17 cellular contexts compared by ENCODE assay signal in the genomic region with DNA sequence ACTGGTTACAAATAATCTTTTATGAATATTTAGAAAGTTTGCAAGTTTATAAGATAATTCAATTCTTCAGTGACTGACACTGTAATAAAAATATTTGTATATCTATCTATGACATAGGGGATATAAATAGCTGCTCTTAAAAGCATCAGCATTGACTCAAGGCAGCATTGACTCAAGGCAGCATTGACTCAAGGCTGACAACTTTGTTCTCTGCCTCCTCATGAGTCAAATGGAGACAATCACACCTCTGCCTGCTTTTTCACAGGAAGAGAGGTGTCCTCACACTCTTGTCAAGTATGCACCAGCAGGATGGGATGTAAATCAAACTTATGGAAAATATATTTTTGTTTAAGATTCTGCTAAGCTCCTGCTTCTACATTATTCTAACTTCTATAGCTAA.
DNase-seq lines count a peak whose midpoint lies in the region; ATAC-seq and TF ChIP-seq lines count a peak whose summit lies in the region.
"Had no signal": no experiment of that assay in that cellular context is flagged by ENCODE, and none has a peak within 500 bp of the region (broad histone marks: within the 10 kb centered on the region; RNA-seq: fewer than 3 reads in every experiment).

No MANE protein-coding gene starts in this region.

- H3K9ac ChIP-seq in neural cell (ENCODE audit: low read length), result no peak overlapping the region
- H3K9ac ChIP-seq: BLaER1 treated with 17β-estradiol and CSF1 and Interleukin-3, amounts not matched to agents 10 nM and 100 nM had no signal

- CTCF ChIA-PET in GM10248 (lab: Yijun Ruan, JAX), result interaction anchor here (1.2 kb wide), 1 partner anchor 12 kb away, joined by 3 read pairs; no protein-coding TSS in a partner anchor

- TF ChIP-seq RAD21 in neural cell (conservative IDR thresholded peaks at IDR 0.05), result no peak

- no peak overlapping the region for H2AFZ ChIP-seq in neural cell (ENCODE audit: low read depth, low read length)

- H3F3A ChIP-seq in neural cell (ENCODE audit: insufficient read depth, low read length, poor library complexity, severe bottlenecking), result no peaks in the 10 kb centered on the region

- no peak overlapping the region for H3K4me2 ChIP-seq in neural cell (ENCODE audit: low read length)
- H3K4me2 ChIP-seq: BLaER1 treated with 17β-estradiol and CSF1 and Interleukin-3, amounts not matched to agents 10 nM and 100 nM had no signal

- H3K27me3 ChIP-seq in neural cell (ENCODE audit: insufficient read depth, low read depth, low read length), result no peaks in the 10 kb centered on the region
- H3K27me3 ChIP-seq: BLaER1 treated with 17β-estradiol and CSF1 and Interleukin-3, amounts not matched to agents 10 nM and 100 nM had no signal

- H3K79me2 ChIP-seq in neural cell (replicated peaks; ENCODE audit: insufficient read depth, low read length), result no peaks in the 10 kb centered on the region

- peak; percentile 54 for ATAC-seq in HG02610 (IDR thresholded peaks at IDR 0.05; ENCODE audit: unreplicated experiment)

- H3K36me3 ChIP-seq in neural cell (ENCODE audit: insufficient read depth, low read length), result no peaks in the 10 kb centered on the region
- H3K36me3 ChIP-seq: BLaER1 treated with 17β-estradiol and CSF1 and Interleukin-3, amounts not matched to agents 10 nM and 100 nM had no signal

- DNase-seq in RKO (ENCODE audit: low spot score) (peak; percentile 78), head of caudate nucleus (peak in 24 of 42 donors; percentile 3 to 79 (median 46)), GM10248 (ENCODE audit: extremely low spot score) (no peak), NCI-H345 treated with DMSO at 0.1 percent for 48 hours (lab: John Stamatoyannopoulos, UW; ENCODE audit: unreplicated experiment) (no peak)
- no peak for DNase-seq in activated CD4-positive, alpha-beta T cell treated with anti-CD3 and anti-CD28 coated beads for 1 hour
- DNase-seq in stimulated activated CD4-positive, alpha-beta T cell treated with anti-CD3 and anti-CD28 coated beads, Interleukin-2, amount 100 ng/mL, for 48 hours, result no peak
- DNase-seq: 8988T; CD4-positive, CD25-positive, alpha-beta regulatory T cell; DMS 273 treated with DMSO at 0.1 percent for 48 hours; DMS79 treated with DMSO at 0.1 percent for 48 hours; EL; GOT3; H9 had no signal

- H3K4me3 ChIP-seq in neural cell (ENCODE audit: low read length), result no peak overlapping the region
- H3K4me3 ChIP-seq: BLaER1 treated with 17β-estradiol and CSF1 and Interleukin-3, amounts not matched to agents 10 nM and 100 nM had no signal

- H3K9me3 ChIP-seq in neural cell (ENCODE audit: low read length), result no peaks in the 10 kb centered on the region
- H3K9me3 ChIP-seq: BLaER1 treated with 17β-estradiol and CSF1 and Interleukin-3, amounts not matched to agents 10 nM and 100 nM had no signal

- intact Hi-C loops in head of caudate nucleus (cut with DNase I), result no loop called here

- no peaks in the 10 kb centered on the region for H4K20me1 ChIP-seq in neural cell (ENCODE audit: insufficient read depth)
- H4K20me1 ChIP-seq: BLaER1 treated with 17β-estradiol and CSF1 and Interleukin-3, amounts not matched to agents 10 nM and 100 nM had no signal

- POLR2A ChIA-PET in GM10248 (lab: Yijun Ruan, JAX), result no interaction called here

- TF ChIP-seq EP300 in neural cell (conservative IDR thresholded peaks at IDR 0.05; ENCODE audit: poor library complexity, severe bottlenecking), result peak; percentile 43

- H3K27ac ChIP-seq in neural cell (ENCODE audit: low read length), result no peak overlapping the region
- H3K27ac ChIP-seq: BLaER1 treated with 17β-estradiol and CSF1 and Interleukin-3, amounts not matched to agents 10 nM and 100 nM; HL-60 had no signal

- no peaks in the 10 kb centered on the region for H3K9me2 ChIP-seq in neural cell (ENCODE audit: insufficient read depth, low read length)

- no peak for TF ChIP-seq CTCF in neural cell (IDR thresholded peaks at IDR 0.05; ENCODE audit: poor library complexity, severe bottlenecking)
- TF ChIP-seq CTCF in GM10248 (IDR thresholded peaks at IDR 0.05; ENCODE audit: control extremely low read depth, extremely low read depth, low read depth, missing control alignments), result no peak

TF ChIP-seq in neural cell, 6 proteins besides CTCF, POLR2A, EP300 and RAD21:
- TF ChIP-seq MXI1 (conservative IDR thresholded peaks at IDR 0.05; ENCODE audit: poor library complexity, severe bottlenecking) (no peak), POLR2AphosphoS5 (IDR thresholded peaks at IDR 0.05) (peak; percentile 31), TAF1 (IDR thresholded peaks at IDR 0.05; ENCODE audit: low read depth) (no peak), SMC3 (conservative IDR thresholded peaks at IDR 0.05; ENCODE audit: poor library complexity) (no peak), EZH2 (IDR thresholded peaks at IDR 0.05; ENCODE audit: borderline replicate concordance, insufficient read depth, low read length, poor library complexity, severe bottlenecking) (no peak)
- TF ChIP-seq, protein P1, sequence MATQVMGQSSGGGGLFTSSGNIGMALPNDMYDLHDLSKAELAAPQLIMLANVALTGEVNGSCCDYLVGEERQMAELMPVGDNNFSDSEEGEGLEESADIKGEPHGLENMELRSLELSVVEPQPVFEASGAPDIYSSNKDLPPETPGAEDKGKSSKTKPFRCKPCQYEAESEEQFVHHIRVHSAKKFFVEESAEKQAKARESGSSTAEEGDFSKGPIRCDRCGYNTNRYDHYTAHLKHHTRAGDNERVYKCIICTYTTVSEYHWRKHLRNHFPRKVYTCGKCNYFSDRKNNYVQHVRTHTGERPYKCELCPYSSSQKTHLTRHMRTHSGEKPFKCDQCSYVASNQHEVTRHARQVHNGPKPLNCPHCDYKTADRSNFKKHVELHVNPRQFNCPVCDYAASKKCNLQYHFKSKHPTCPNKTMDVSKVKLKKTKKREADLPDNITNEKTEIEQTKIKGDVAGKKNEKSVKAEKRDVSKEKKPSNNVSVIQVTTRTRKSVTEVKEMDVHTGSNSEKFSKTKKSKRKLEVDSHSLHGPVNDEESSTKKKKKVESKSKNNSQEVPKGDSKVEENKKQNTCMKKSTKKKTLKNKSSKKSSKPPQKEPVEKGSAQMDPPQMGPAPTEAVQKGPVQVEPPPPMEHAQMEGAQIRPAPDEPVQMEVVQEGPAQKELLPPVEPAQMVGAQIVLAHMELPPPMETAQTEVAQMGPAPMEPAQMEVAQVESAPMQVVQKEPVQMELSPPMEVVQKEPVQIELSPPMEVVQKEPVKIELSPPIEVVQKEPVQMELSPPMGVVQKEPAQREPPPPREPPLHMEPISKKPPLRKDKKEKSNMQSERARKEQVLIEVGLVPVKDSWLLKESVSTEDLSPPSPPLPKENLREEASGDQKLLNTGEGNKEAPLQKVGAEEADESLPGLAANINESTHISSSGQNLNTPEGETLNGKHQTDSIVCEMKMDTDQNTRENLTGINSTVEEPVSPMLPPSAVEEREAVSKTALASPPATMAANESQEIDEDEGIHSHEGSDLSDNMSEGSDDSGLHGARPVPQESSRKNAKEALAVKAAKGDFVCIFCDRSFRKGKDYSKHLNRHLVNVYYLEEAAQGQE (IDR thresholded peaks at IDR 0.05; ENCODE audit: borderline replicate concordance), result no peak

Comparison
In these comparisons a context has a peak if more than half of its experiments do, and no peak if none do; other contexts are left out.
1. DNase-seq: peak in RKO (single experiment) and head of caudate nucleus (24 of 42); none in activated CD4-positive, alpha-beta T cell treated with anti-CD3 and anti-CD28 coated beads for 1 hour (single experiment), stimulated activated CD4-positive, alpha-beta T cell treated with anti-CD3 and anti-CD28 coated beads, Interleukin-2, amount 100 ng/mL, for 48 hours (0 of 2), GM10248 (single experiment) and NCI-H345 treated with DMSO at 0.1 percent for 48 hours (single experiment).